ENCODE assay signal across 1 cellular context in genomic region chr20:17940447-17940971, GRCh38.
TF ChIP-seq lines count a peak whose summit lies in the region.

No MANE protein-coding gene starts in this region.

TF ChIP-seq in HepG2, 621 proteins besides CTCF, POLR2A, EP300 and RAD21 (continued from another document and continues in another):
- TF ChIP-seq KDM5A (IDR thresholded peaks at IDR 0.05; ENCODE audit: borderline replicate concordance, low read length) (no peak), MIER3 (CRISPR knock-in tag; IDR thresholded peaks at IDR 0.05; ENCODE audit: borderline replicate concordance) (no peak), TRIM22 (IDR thresholded peaks at IDR 0.05) (no peak), HNRNPUL1 (IDR thresholded peaks at IDR 0.05; ENCODE audit: low read depth, low read length) (no peak), ZBTB40 (IDR thresholded peaks at IDR 0.05) (no peak), ZBTB40 (CRISPR knock-in tag; IDR thresholded peaks at IDR 0.05) (no peak), BCL6 (CRISPR knock-in tag; IDR thresholded peaks at IDR 0.05) (0 out of 2 replicates have a peak, but pooled peaks have one; percentile 1), ZNF276 (CRISPR knock-in tag; IDR thresholded peaks at IDR 0.05; ENCODE audit: low read depth) (no peak), HBP1 (CRISPR knock-in tag; IDR thresholded peaks at IDR 0.05; ENCODE audit: low read depth) (no peak), ZC3H4 (CRISPR knock-in tag; IDR thresholded peaks at IDR 0.05; ENCODE audit: borderline replicate concordance) (peak; percentile 97), ZSCAN20 (CRISPR knock-in tag; IDR thresholded peaks at IDR 0.05; ENCODE audit: borderline replicate concordance) (no peak), CEBPB (IDR thresholded peaks at IDR 0.05; ENCODE audit: borderline replicate concordance, low read depth, low read length) (no peak), KDM6A (CRISPR knock-in tag; IDR thresholded peaks at IDR 0.05; ENCODE audit: low read depth) (no peak), HDAC6 (IDR thresholded peaks at IDR 0.05; ENCODE audit: low read depth, low read length) (no peak), ZNF800 (CRISPR knock-in tag; IDR thresholded peaks at IDR 0.05) (0 out of 2 replicates have a peak, but pooled peaks have one; percentile 35), ZNF746 (CRISPR knock-in tag; IDR thresholded peaks at IDR 0.05) (no peak), SMAD1 (CRISPR knock-in tag; IDR thresholded peaks at IDR 0.05; ENCODE audit: borderline replicate concordance, low read depth) (no peak), THAP7 (CRISPR knock-in tag; IDR thresholded peaks at IDR 0.05) (no peak), SETDB1 (CRISPR knock-in tag; IDR thresholded peaks at IDR 0.05; ENCODE audit: borderline replicate concordance) (no peak), ZBTB43 (CRISPR knock-in tag; conservative IDR thresholded peaks at IDR 0.05) (no peak), SRF (IDR thresholded peaks at IDR 0.05; ENCODE audit: low read depth, low read length) (no peak), CSRNP2 (CRISPR knock-in tag; conservative IDR thresholded peaks at IDR 0.05; ENCODE audit: low read depth) (peak; percentile 86; the same call in 1 of the 2 replicates), HMGXB3 (CRISPR knock-in tag; IDR thresholded peaks at IDR 0.05; ENCODE audit: borderline replicate concordance) (0 out of 2 replicates have a peak, but pooled peaks have one; percentile 1), HNF1B (CRISPR knock-in tag; IDR thresholded peaks at IDR 0.05) (no peak), NR2F2 (IDR thresholded peaks at IDR 0.05; ENCODE audit: borderline replicate concordance, low read depth) (no peak)
